14 cellular contexts compared by ENCODE assay signal in the genomic region with DNA sequence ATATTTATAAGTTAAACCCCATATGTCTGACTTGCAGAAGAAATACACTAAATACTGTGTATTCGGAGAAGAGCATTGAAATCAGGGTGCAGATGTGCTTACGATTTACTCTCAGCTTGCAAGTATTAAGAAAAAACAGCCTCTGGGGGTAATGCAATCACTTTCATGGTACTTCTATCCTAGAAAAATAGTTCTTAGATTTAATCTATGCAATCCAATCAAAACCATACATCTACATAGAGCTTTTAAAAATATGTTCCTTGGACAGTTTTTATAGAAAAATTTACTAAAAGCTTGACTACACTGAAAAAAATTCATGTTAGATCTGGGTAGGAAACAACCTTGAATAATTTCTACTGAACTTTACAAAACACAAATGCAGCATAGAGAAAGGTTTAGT.
DNase-seq lines count a peak whose midpoint lies in the region; ATAC-seq and TF ChIP-seq lines count a peak whose summit lies in the region.
"Had no signal": no experiment of that assay in that cellular context is flagged by ENCODE, and none has a peak within 500 bp of the region (broad histone marks: within the 10 kb centered on the region; RNA-seq: fewer than 3 reads in every experiment).

No MANE protein-coding gene starts in this region.

- no peaks in the 10 kb centered on the region for H3F3A ChIP-seq in GM23338 (replicated peaks; ENCODE audit: low read depth)

- H3K27me3 Mint-ChIP-seq in GM23338 (ENCODE audit: insufficient read depth, low read depth, poor library complexity) (no peaks in the 10 kb centered on the region), nephron (ENCODE audit: low read depth) (no peaks in the 10 kb centered on the region), osteocyte (ENCODE audit: unreplicated experiment) (no peaks in the 10 kb centered on the region)
- H3K27me3 Mint-ChIP-seq: B cell had no signal

- no peaks in the 10 kb centered on the region for H3K9me3 ChIP-seq in adipocyte (ENCODE audit: control insufficient read depth, low read length)
- H3K9me3 ChIP-seq: BLaER1 treated with 17β-estradiol and CSF1 and Interleukin-3, amounts not matched to agents 10 nM and 100 nM had no signal

- ATAC-seq in GM23338 (no peak), GM21717 (IDR thresholded peaks at IDR 0.05; ENCODE audit: unreplicated experiment) (no peak)
- ATAC-seq: CD8-positive, alpha-beta T cell had no signal

- H3K9me3 Mint-ChIP-seq in GM23338: no peaks in the 10 kb centered on the region
- H3K9me3 Mint-ChIP-seq in nephron: peaks cover 3% of the 10 kb centered on the region
- no peaks in the 10 kb centered on the region for H3K9me3 Mint-ChIP-seq in osteocyte (ENCODE audit: unreplicated experiment)
- H3K9me3 Mint-ChIP-seq: H9 had no signal

- no peak overlapping the region for H2AFZ ChIP-seq in GM23338

- H3K9me2 ChIP-seq in GM23338 (ENCODE audit: insufficient read depth): 0 out of 2 replicates have a peak, but pooled peaks cover under 1% of the 10 kb centered on the region

- 0 out of 2 replicates have a peak overlapping the region, but pooled peaks have one; percentile 4 for H3K27ac Mint-ChIP-seq in GM23338
- peak overlapping the region; percentile 4 to 81 (median 4) for H3K27ac Mint-ChIP-seq in nephron
- H3K27ac Mint-ChIP-seq in osteocyte (ENCODE audit: unreplicated experiment): peak overlapping the region; percentile 70
- H3K27ac Mint-ChIP-seq: B cell; CD8-positive, alpha-beta T cell had no signal

- H3K4me3 ChIP-seq in GM23338: no peak overlapping the region
- no peak overlapping the region for H3K4me3 ChIP-seq in adipocyte (ENCODE audit: low read length)
- H3K4me3 ChIP-seq: BLaER1 treated with 17β-estradiol and CSF1 and Interleukin-3, amounts not matched to agents 10 nM and 100 nM had no signal

- no peaks in the 10 kb centered on the region for H3K36me3 Mint-ChIP-seq in GM23338 (ENCODE audit: low read depth)
- H3K36me3 Mint-ChIP-seq in nephron (ENCODE audit: low read depth): no peaks in the 10 kb centered on the region
- no peaks in the 10 kb centered on the region for H3K36me3 Mint-ChIP-seq in osteocyte (ENCODE audit: unreplicated experiment)
- H3K36me3 Mint-ChIP-seq: CD8-positive, alpha-beta T cell had no signal

- no peak overlapping the region for H3K9ac ChIP-seq in adipocyte (ENCODE audit: low read length)
- H3K9ac ChIP-seq: BLaER1 treated with 17β-estradiol and CSF1 and Interleukin-3, amounts not matched to agents 10 nM and 100 nM had no signal

- H3K4me1 ChIP-seq in GM23338 (ENCODE audit: insufficient read depth) (no peaks in the 10 kb centered on the region), adipocyte (ENCODE audit: control insufficient read depth, insufficient read depth, low read length) (no peaks in the 10 kb centered on the region)

- H3K4me1 Mint-ChIP-seq in GM23338: peaks cover 7% of the 10 kb centered on the region; the same call in 1 of the 3 replicates
- H3K4me1 Mint-ChIP-seq in nephron: peaks cover 30% of the 10 kb centered on the region
- H3K4me1 Mint-ChIP-seq in osteocyte (ENCODE audit: unreplicated experiment): peaks cover 39% of the 10 kb centered on the region
- H3K4me1 Mint-ChIP-seq: B cell, H9 had no signal

- no peak overlapping the region for H3K27ac ChIP-seq in GM23338 (ENCODE audit: low read depth)
- H3K27ac ChIP-seq: BLaER1 treated with 17β-estradiol and CSF1 and Interleukin-3, amounts not matched to agents 10 nM and 100 nM had no signal

- DNase-seq in GM23338 (ENCODE audit: low spot score): no peak
- DNase-seq in adipocyte (ENCODE audit: low read depth): peak; percentile 59
- no peak for DNase-seq in osteocyte (ENCODE audit: extremely low spot score, unreplicated experiment)
- no peak for DNase-seq in dedifferentiated amniotic fluid mesenchymal stem cell (ENCODE audit: extremely low spot score)
- no peak for DNase-seq in DMS79 (lab: John Stamatoyannopoulos, UW)
- DNase-seq: Calu3; CD8-positive, alpha-beta T cell; DMS53; H9; IMR-90 had no signal

- H4K20me1 ChIP-seq in GM23338 (replicated peaks; ENCODE audit: insufficient read depth): no peaks in the 10 kb centered on the region
- H4K20me1 ChIP-seq: BLaER1 treated with 17β-estradiol and CSF1 and Interleukin-3, amounts not matched to agents 10 nM and 100 nM had no signal

- no peak overlapping the region for H3K4me3 Mint-ChIP-seq in GM23338
- H3K4me3 Mint-ChIP-seq in nephron: no peak overlapping the region
- H3K4me3 Mint-ChIP-seq in osteocyte (ENCODE audit: unreplicated experiment): peak overlapping the region; percentile 12
- H3K4me3 Mint-ChIP-seq: B cell; CD8-positive, alpha-beta T cell; H9 had no signal

- no peak overlapping the region for H3K4me2 ChIP-seq in GM23338
- H3K4me2 ChIP-seq: BLaER1 treated with 17β-estradiol and CSF1 and Interleukin-3, amounts not matched to agents 10 nM and 100 nM had no signal

- H3K36me3 ChIP-seq in GM23338 (ENCODE audit: insufficient read depth): no peaks in the 10 kb centered on the region
- H3K36me3 ChIP-seq in adipocyte (ENCODE audit: control insufficient read depth, insufficient read depth, low read length, severe bottlenecking): no peaks in the 10 kb centered on the region
- H3K36me3 ChIP-seq: BLaER1 treated with 17β-estradiol and CSF1 and Interleukin-3, amounts not matched to agents 10 nM and 100 nM had no signal

- H3K27me3 ChIP-seq in GM23338 (ENCODE audit: insufficient read depth) (no peaks in the 10 kb centered on the region), adipocyte (replicated peaks; ENCODE audit: control insufficient read depth, insufficient read depth, low read length) (no peaks in the 10 kb centered on the region)
- H3K27me3 ChIP-seq: BLaER1 treated with 17β-estradiol and CSF1 and Interleukin-3, amounts not matched to agents 10 nM and 100 nM had no signal

- H3K79me2 ChIP-seq in GM23338 (replicated peaks; ENCODE audit: insufficient read depth): no peaks in the 10 kb centered on the region

- TF ChIP-seq CTCF in GM23338 (conservative IDR thresholded peaks at IDR 0.05; ENCODE audit: low read depth in 2 of 2) (no peak), nephron (IDR thresholded peaks at IDR 0.05; ENCODE audit: unreplicated experiment in 3 of 3) (no peak), osteocyte (IDR thresholded peaks at IDR 0.05) (no peak)

TF ChIP-seq in GM23338, 12 proteins besides CTCF, POLR2A, EP300 and RAD21 (continues in another document):
- no peak for TF ChIP-seq ZNF462 (CRISPR knock-in tag; IDR thresholded peaks at IDR 0.05)

Comparison
In these comparisons a context has a peak if more than half of its experiments do, and no peak if none do; other contexts are left out.
1. H3K27ac Mint-ChIP-seq: peak in every context shown above with its lines; median percentile 70 in osteocyte; 4 in GM23338; 4 in nephron.